Comparison of ENCODE assay signal across 7 cellular contexts in the genomic region with DNA sequence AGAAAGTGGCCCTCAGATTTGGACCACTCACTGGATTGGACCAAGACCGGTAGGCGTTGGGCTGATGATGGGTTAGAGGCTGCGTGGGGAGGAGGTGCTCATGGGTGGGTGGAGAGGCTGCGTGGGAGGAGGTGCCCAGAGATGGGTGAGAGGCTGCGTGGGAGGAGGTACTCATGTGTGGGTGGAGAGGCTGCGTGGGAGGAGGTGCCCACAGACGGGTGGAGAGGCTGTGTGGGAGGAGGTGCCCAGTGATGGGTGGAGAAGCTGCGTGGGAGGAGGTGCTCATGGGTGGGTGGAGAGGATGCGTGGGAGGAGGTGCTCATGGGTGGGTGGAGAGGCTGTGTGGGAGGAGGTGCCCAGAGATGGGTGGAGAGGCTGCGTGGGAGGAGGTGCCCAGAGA.
"Had no signal": no experiment of that assay in that cellular context is flagged by ENCODE, and none has a peak within 500 bp of the region (broad histone marks: within the 10 kb centered on the region; RNA-seq: fewer than 3 reads in every experiment).

No MANE protein-coding gene starts in this region.

- H3K4me3 Mint-ChIP-seq: HFFc6 had no signal

- ATAC-seq: HCT116 had no signal

- H3K27ac Mint-ChIP-seq: HFFc6 had no signal

- DNase-seq: GM23248, GOT3, H7, HFFc6, IMR-90, KBM-7 had no signal
